ENCODE assay signal across 19 cellular contexts in the genomic region with DNA sequence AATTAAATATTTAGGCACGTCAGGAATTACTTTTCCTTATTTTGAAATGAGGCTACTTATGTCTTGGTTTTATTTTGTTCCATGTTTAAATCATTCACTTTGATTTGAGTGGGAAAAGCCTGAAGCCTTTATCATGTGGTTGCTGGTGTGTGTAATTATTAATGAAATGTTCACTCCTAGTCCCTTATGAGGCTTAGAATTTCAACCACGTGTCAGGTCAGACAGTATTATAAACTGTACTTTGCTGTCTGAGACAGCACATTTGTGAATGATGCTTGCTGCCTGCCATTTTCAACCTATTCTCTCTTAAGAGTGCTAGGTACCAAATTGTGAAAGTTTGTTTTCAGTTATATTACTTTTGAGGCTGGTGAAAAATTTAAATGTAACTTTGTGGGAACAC. TPM values are rescaled to one million over a fixed set of nuclear protein-coding genes. Genes with fewer than 3 reads are reported as not detected.
"Had no signal": no experiment of that assay in that cellular context is flagged by ENCODE, and none has a peak within 500 bp of the region (broad histone marks: within the 10 kb centered on the region; RNA-seq: fewer than 3 reads in every experiment).

No MANE protein-coding gene starts in this region.

- H3K4me3 Mint-ChIP-seq: effector memory CD8-positive, alpha-beta T cell; memory B cell; natural killer cell; T-cell had no signal

- H3K9me3 Mint-ChIP-seq: effector memory CD8-positive, alpha-beta T cell; memory B cell; natural killer cell; T-cell had no signal

- H3K9me3 ChIP-seq: heart right ventricle, left ventricle myocardium inferior, prostate gland, spleen, stomach, testis, upper lobe of left lung had no signal

- H3K27me3 Mint-ChIP-seq: effector memory CD8-positive, alpha-beta T cell; memory B cell; T-cell had no signal

- H3K27ac Mint-ChIP-seq: effector memory CD8-positive, alpha-beta T cell; memory B cell; natural killer cell had no signal

- H3K27ac ChIP-seq: left ventricle myocardium inferior, prostate gland, spleen, stomach, testis, upper lobe of left lung had no signal

- H3K4me1 Mint-ChIP-seq: memory B cell had no signal

- H3K4me1 ChIP-seq: prostate gland, stomach, testis had no signal

- ATAC-seq: effector memory CD8-positive, alpha-beta T cell; heart right ventricle; natural killer cell; sciatic nerve; T-cell had no signal

- H3K27me3 ChIP-seq: heart right ventricle, spleen, stomach, testis, upper lobe of left lung had no signal

- DNase-seq: activated CD4-positive, alpha-beta T cell treated with anti-CD3 and anti-CD28 coated beads, Interleukin-2, amount 50 U/mL, for 4 hours; activated CD4-positive, CD25-positive, alpha-beta regulatory T cell treated with anti-CD3 and anti-CD28 coated beads, Interleukin-2, amount 50 U/mL, for 72 hours; activated naive CD4-positive, alpha-beta T cell treated with anti-CD3 and anti-CD28 coated beads, Interleukin-2, amount 50 U/mL, for 16 hours; dermis blood vessel endothelial cell; effector memory CD8-positive, alpha-beta T cell; heart right ventricle; left ventricle myocardium inferior; natural killer cell; occipital lobe; spleen; stomach; T-cell; T1000; testis; upper lobe of left lung had no signal

- H3K4me3 ChIP-seq: heart right ventricle, left ventricle myocardium inferior, prostate gland, spleen, stomach, testis, upper lobe of left lung had no signal

- H3K36me3 ChIP-seq: prostate gland had no signal

RNA-seq across cellular contexts. Expression of gene COL17A1, which starts 58.9 kb away (rescaled TPM):
- total RNA-seq: chondrocyte, left ventricle myocardium inferior, natural killer cell, occipital lobe had no signal
